23 cellular contexts compared by ENCODE assay signal in the genomic region with DNA sequence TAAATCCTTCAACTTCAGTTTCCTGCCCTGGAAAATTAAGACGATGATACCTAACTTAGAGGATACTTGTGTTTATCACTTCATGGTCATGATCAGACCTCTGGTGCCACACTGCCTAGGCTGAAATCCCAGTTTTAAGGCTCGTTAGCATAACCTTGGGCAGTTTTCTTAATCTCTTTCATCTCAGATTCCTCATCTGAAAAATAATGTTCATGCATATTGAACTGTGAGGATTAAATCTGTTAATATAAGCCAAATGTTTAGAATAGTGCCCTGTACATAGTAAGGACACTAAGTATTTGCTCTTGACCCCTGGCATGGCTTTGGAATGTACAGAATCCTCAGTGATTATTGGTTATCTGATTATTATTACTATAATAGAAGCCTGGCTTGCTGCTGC.
DNase-seq lines count a peak whose midpoint lies in the region; ATAC-seq and TF ChIP-seq lines count a peak whose summit lies in the region.
"Had no signal": no experiment of that assay in that cellular context is flagged by ENCODE, and none has a peak within 500 bp of the region (broad histone marks: within the 10 kb centered on the region; RNA-seq: fewer than 3 reads in every experiment).

No MANE protein-coding gene starts in this region.

- H4K8ac ChIP-seq in mesenchymal stem cell (ENCODE audit: low read length): no peak overlapping the region

- no peak for TF ChIP-seq EP300 in suprapubic skin (IDR thresholded peaks at IDR 0.05)

- H3K4me1 ChIP-seq in mesenchymal stem cell (ENCODE audit: control insufficient read depth, insufficient read depth, low read depth, low read length): peaks cover 3% of the 10 kb centered on the region
- H3K4me1 ChIP-seq in suprapubic skin: peaks cover 21% of the 10 kb centered on the region
- H3K4me1 ChIP-seq in endodermal cell (ENCODE audit: control insufficient read depth, insufficient read depth, low read length): no peaks in the 10 kb centered on the region

- no peak overlapping the region for H4K91ac ChIP-seq in mesenchymal stem cell (ENCODE audit: low read length)

- DNase-seq in activated CD8-positive, alpha-beta T cell treated with anti-CD3 and anti-CD28 coated beads, Interleukin-2, amount 10 ng/mL, durations not matched to agents 7 days and 5 days: no peak
- no peak for DNase-seq in activated CD8-positive, alpha-beta T cell treated with anti-CD3 and anti-CD28 coated beads for 36 hours
- DNase-seq in WERI-Rb-1 (no peak), mesenchymal stem cell (no peak), suprapubic skin (ENCODE audit: low spot score in 2 of 2) (no peak), endodermal cell (no peak), NCI-H510A (lab: John Stamatoyannopoulos, UW) (no peak)
- DNase-seq: 8988T; CD4-positive, CD25-positive, alpha-beta regulatory T cell; COR-L47; DMS153; GM23248; Karpas-422; MM.1S; NCI-H1092; NCI-H146; NCI-H2081 treated with DMSO at 0.1 percent for 48 hours; NCI-H446 treated with DMSO at 0.1 percent for 48 hours; OCI-M1; Right ventricle myocardium superior had no signal

- intact Hi-C loops in activated CD8-positive, alpha-beta T cell treated with anti-CD3 and anti-CD28 coated beads for 36 hours (cut with micrococcal nuclease): no loop called here

- H3K9me3 ChIP-seq in WERI-Rb-1 (ENCODE audit: severe bottlenecking) (no peaks in the 10 kb centered on the region), mesenchymal stem cell (ENCODE audit: control insufficient read depth, low read length) (no peaks in the 10 kb centered on the region), suprapubic skin (no peaks in the 10 kb centered on the region), endodermal cell (ENCODE audit: control insufficient read depth, low read length) (no peaks in the 10 kb centered on the region)
- H3K9me3 ChIP-seq: HAP-1 had no signal

- no peak overlapping the region for H2BK12ac ChIP-seq in mesenchymal stem cell (ENCODE audit: low read length in 2 of 2)

- no peak for TF ChIP-seq CTCF in activated CD8-positive, alpha-beta T cell treated with anti-CD3 and anti-CD28 coated beads for 36 hours (IDR thresholded peaks at IDR 0.05)
- TF ChIP-seq CTCF in WERI-Rb-1 (IDR thresholded peaks at IDR 0.05; ENCODE audit: low read depth, low read length): no peak
- no peak for TF ChIP-seq CTCF in suprapubic skin (IDR thresholded peaks at IDR 0.05)
- no peak for TF ChIP-seq CTCF in endodermal cell (conservative IDR thresholded peaks at IDR 0.05)

- no peaks in the 10 kb centered on the region for H3K36me3 Mint-ChIP-seq in activated CD8-positive, alpha-beta T cell treated with anti-CD3 and anti-CD28 coated beads, Interleukin-2, amount 10 ng/mL, durations not matched to agents 7 days and 5 days (ENCODE audit: low read depth)
- no peaks in the 10 kb centered on the region for H3K36me3 Mint-ChIP-seq in activated CD8-positive, alpha-beta T cell treated with anti-CD3 and anti-CD28 coated beads for 36 hours (ENCODE audit: low read depth)
- no peaks in the 10 kb centered on the region for H3K36me3 Mint-ChIP-seq in endodermal cell (ENCODE audit: low read depth)
- H3K36me3 Mint-ChIP-seq: CD4-positive, CD25-positive, alpha-beta regulatory T cell; IgD-negative memory B cell had no signal

- H3K18ac ChIP-seq in mesenchymal stem cell (ENCODE audit: low read depth in 1 of 2, low read length in 2 of 2): no peak overlapping the region

- WGBS in mesenchymal stem cell: 78% methylated on average over 1 of the region's 2 CpGs
- WGBS in suprapubic skin: 62% methylated on average over 2 of the region's 2 CpGs
- WGBS in endodermal cell (ENCODE audit: insufficient coverage in 1 of 2, insufficient read length in 1 of 2), 2 experiments: 80 to 93% methylated on average over 1 to 2 of the region's 2 CpGs

- no peak overlapping the region for H2AFZ ChIP-seq in mesenchymal stem cell (ENCODE audit: low read depth, low read length)
- H2AFZ ChIP-seq: GM23248 had no signal

- no peak overlapping the region for H3K4me3 Mint-ChIP-seq in activated CD8-positive, alpha-beta T cell treated with anti-CD3 and anti-CD28 coated beads, Interleukin-2, amount 10 ng/mL, durations not matched to agents 7 days and 5 days
- no peak overlapping the region for H3K4me3 Mint-ChIP-seq in activated CD8-positive, alpha-beta T cell treated with anti-CD3 and anti-CD28 coated beads for 36 hours
- no peak overlapping the region for H3K4me3 Mint-ChIP-seq in endodermal cell
- H3K4me3 Mint-ChIP-seq: CD4-positive, CD25-positive, alpha-beta regulatory T cell had no signal

- POLR2A ChIA-PET in activated CD8-positive, alpha-beta T cell treated with anti-CD3 and anti-CD28 coated beads, Interleukin-2, amount 10 ng/mL, durations not matched to agents 7 days and 5 days (lab: Charles Lee): no interaction called here
- POLR2A ChIA-PET in activated CD8-positive, alpha-beta T cell treated with anti-CD3 and anti-CD28 coated beads for 36 hours (lab: Charles Lee): no interaction called here

- peak overlapping the region; percentile 40 for H3K27ac Mint-ChIP-seq in activated CD8-positive, alpha-beta T cell treated with anti-CD3 and anti-CD28 coated beads, Interleukin-2, amount 10 ng/mL, durations not matched to agents 7 days and 5 days
- H3K27ac Mint-ChIP-seq in activated CD8-positive, alpha-beta T cell treated with anti-CD3 and anti-CD28 coated beads for 36 hours: no peak overlapping the region
- H3K27ac Mint-ChIP-seq in endodermal cell: no peak overlapping the region
- H3K27ac Mint-ChIP-seq: CD4-positive, CD25-positive, alpha-beta regulatory T cell had no signal

- no peak overlapping the region for H3K4me2 ChIP-seq in mesenchymal stem cell (ENCODE audit: low read length, poor library complexity, severe bottlenecking)

- H3K4me3 ChIP-seq in WERI-Rb-1 (ENCODE audit: low read depth, low read length): no peak overlapping the region
- H3K4me3 ChIP-seq in mesenchymal stem cell (ENCODE audit: insufficient read depth in 1 of 2, low read depth in 1 of 2, low read length in 2 of 2): no peak overlapping the region
- no peak overlapping the region for H3K4me3 ChIP-seq in suprapubic skin
- H3K4me3 ChIP-seq in endodermal cell (ENCODE audit: low read length): no peak overlapping the region
- H3K4me3 ChIP-seq: GM23248, HAP-1 had no signal

- H3K36me3 ChIP-seq in WERI-Rb-1: no peaks in the 10 kb centered on the region
- peaks cover 8 to 13% of the 10 kb centered on the region in 2 experiments for H3K36me3 ChIP-seq in mesenchymal stem cell (ENCODE audit: control insufficient read depth in 1 of 2, insufficient read depth in 2 of 2, low read depth in 1 of 2, low read length in 2 of 2)
- H3K36me3 ChIP-seq in suprapubic skin: no peaks in the 10 kb centered on the region
- H3K36me3 ChIP-seq in endodermal cell (ENCODE audit: control insufficient read depth, insufficient read depth, low read length): no peaks in the 10 kb centered on the region
- H3K36me3 ChIP-seq: HAP-1 had no signal

- H3K27me3 ChIP-seq in WERI-Rb-1 (ENCODE audit: insufficient read depth, low read depth, severe bottlenecking) (no peaks in the 10 kb centered on the region), mesenchymal stem cell (ENCODE audit: control insufficient read depth in 1 of 2, insufficient read depth in 1 of 2, low read length in 2 of 2) (no peaks in the 10 kb centered on the region), suprapubic skin (no peaks in the 10 kb centered on the region), endodermal cell (ENCODE audit: control insufficient read depth, insufficient read depth, low read length, poor library complexity, severe bottlenecking) (no peaks in the 10 kb centered on the region)

- peaks cover 24% of the 10 kb centered on the region for H3K4me1 Mint-ChIP-seq in activated CD8-positive, alpha-beta T cell treated with anti-CD3 and anti-CD28 coated beads, Interleukin-2, amount 10 ng/mL, durations not matched to agents 7 days and 5 days (ENCODE audit: low read depth)
- peaks cover 9% of the 10 kb centered on the region for H3K4me1 Mint-ChIP-seq in activated CD8-positive, alpha-beta T cell treated with anti-CD3 and anti-CD28 coated beads for 36 hours (ENCODE audit: low read depth)
- H3K4me1 Mint-ChIP-seq in endodermal cell: peaks cover 7% of the 10 kb centered on the region

- H3K27me3 Mint-ChIP-seq in activated CD8-positive, alpha-beta T cell treated with anti-CD3 and anti-CD28 coated beads, Interleukin-2, amount 10 ng/mL, durations not matched to agents 7 days and 5 days (ENCODE audit: low read depth): peaks cover 11% of the 10 kb centered on the region
- peaks cover 4% of the 10 kb centered on the region for H3K27me3 Mint-ChIP-seq in activated CD8-positive, alpha-beta T cell treated with anti-CD3 and anti-CD28 coated beads for 36 hours
- no peaks in the 10 kb centered on the region for H3K27me3 Mint-ChIP-seq in endodermal cell (ENCODE audit: insufficient read depth)
- H3K27me3 Mint-ChIP-seq: CD4-positive, CD25-positive, alpha-beta regulatory T cell had no signal

- ATAC-seq in activated CD8-positive, alpha-beta T cell treated with anti-CD3 and anti-CD28 coated beads, Interleukin-2, amount 10 ng/mL, durations not matched to agents 7 days and 5 days: no peak
- ATAC-seq in activated CD8-positive, alpha-beta T cell treated with anti-CD3 and anti-CD28 coated beads for 36 hours: no peak
- no peak for ATAC-seq in GM19463 (IDR thresholded peaks at IDR 0.05; ENCODE audit: unreplicated experiment)

- no peak overlapping the region for H3K23ac ChIP-seq in mesenchymal stem cell (ENCODE audit: low read length in 2 of 2)

- CTCF ChIA-PET in activated CD8-positive, alpha-beta T cell treated with anti-CD3 and anti-CD28 coated beads, Interleukin-2, amount 10 ng/mL, durations not matched to agents 7 days and 5 days (lab: Charles Lee): no interaction called here
- CTCF ChIA-PET in activated CD8-positive, alpha-beta T cell treated with anti-CD3 and anti-CD28 coated beads for 36 hours (lab: Charles Lee): no interaction called here

- no peak overlapping the region for H3K14ac ChIP-seq in mesenchymal stem cell (ENCODE audit: low read length in 2 of 2)

- H2AK5ac ChIP-seq in mesenchymal stem cell (ENCODE audit: low read length, severe bottlenecking): no peak overlapping the region

- H2BK5ac ChIP-seq in mesenchymal stem cell (ENCODE audit: low read depth, low read length, poor library complexity, severe bottlenecking): no peak overlapping the region

- H2BK120ac ChIP-seq in mesenchymal stem cell (ENCODE audit: low read depth, low read length): no peak overlapping the region

- H3K4ac ChIP-seq in mesenchymal stem cell (ENCODE audit: low read depth in 1 of 2, low read length in 2 of 2): no peak overlapping the region

- no peak overlapping the region for H3K9ac ChIP-seq in mesenchymal stem cell (ENCODE audit: low read length)
- no peak overlapping the region for H3K9ac ChIP-seq in endodermal cell (ENCODE audit: extremely low read depth, low read length, poor library complexity, severe bottlenecking)
- H3K9ac ChIP-seq: GM23248 had no signal

- peaks cover 15% of the 10 kb centered on the region for H3K79me1 ChIP-seq in mesenchymal stem cell (replicated peaks; ENCODE audit: low read length, poor library complexity, severe bottlenecking)

- H3K9me3 Mint-ChIP-seq in activated CD8-positive, alpha-beta T cell treated with anti-CD3 and anti-CD28 coated beads, Interleukin-2, amount 10 ng/mL, durations not matched to agents 7 days and 5 days (ENCODE audit: insufficient read depth): no peaks in the 10 kb centered on the region
- no peaks in the 10 kb centered on the region for H3K9me3 Mint-ChIP-seq in activated CD8-positive, alpha-beta T cell treated with anti-CD3 and anti-CD28 coated beads for 36 hours
- H3K9me3 Mint-ChIP-seq in endodermal cell: no peaks in the 10 kb centered on the region
- H3K9me3 Mint-ChIP-seq: IgD-negative memory B cell had no signal

- H3K27ac ChIP-seq in WERI-Rb-1 (0 out of 2 replicates have a peak overlapping the region, but pooled peaks have one; percentile 31), mesenchymal stem cell (ENCODE audit: low read length, poor library complexity, severe bottlenecking) (peak overlapping the region; percentile 80), suprapubic skin (peak overlapping the region; percentile 19), endodermal cell (ENCODE audit: low read depth, low read length) (no peak overlapping the region)
- H3K27ac ChIP-seq: GM23248 had no signal

- no peak overlapping the region for H2BK15ac ChIP-seq in mesenchymal stem cell (ENCODE audit: low read depth, poor library complexity, severe bottlenecking)

- no peak for TF ChIP-seq POLR2A in suprapubic skin (IDR thresholded peaks at IDR 0.05)
